Comparison of ENCODE assay signal across 8 cellular contexts in genomic region chr18:27879540-27879939, GRCh38.
"Had no signal": no experiment of that assay in that cellular context is flagged by ENCODE, and none has a peak within 500 bp of the region (broad histone marks: within the 10 kb centered on the region; RNA-seq: fewer than 3 reads in every experiment).

No MANE protein-coding gene starts in this region.

- H3K4me1 ChIP-seq: HAP-1 had no signal

- FAIRE-seq: HepG2 had no signal

- H3K36me3 ChIP-seq: HAP-1 had no signal

- H3K27ac ChIP-seq: GM23248, HL-60 had no signal

- H3K4me3 ChIP-seq: GM23248, HAP-1 had no signal

- ATAC-seq: HCT116, HepG2 had no signal

- H2AFZ ChIP-seq: GM23248 had no signal

- DNase-seq: GM23248, GOT3, H7, HFFc6 had no signal

- H3K9ac ChIP-seq: GM23248 had no signal

- H3K9me3 ChIP-seq: HAP-1 had no signal
